In genomic region chr17:72553051-72553755, GRCh38 we compare ENCODE assay signal across 16 cellular contexts.
DNase-seq lines count a peak whose midpoint lies in the region; ATAC-seq and TF ChIP-seq lines count a peak whose summit lies in the region.
"Had no signal": no experiment of that assay in that cellular context is flagged by ENCODE, and none has a peak within 500 bp of the region (broad histone marks: within the 10 kb centered on the region; RNA-seq: fewer than 3 reads in every experiment).

No MANE protein-coding gene starts in this region.

- TF ChIP-seq CTCF in HEK293 (tag by site-specific recombination; IDR thresholded peaks at IDR 0.05) (no peak), chondrocyte (IDR thresholded peaks at IDR 0.05) (no peak)

- H3K4me1 ChIP-seq in HEK293 (ENCODE audit: control insufficient read depth, insufficient read depth, low read length) = no peaks in the 10 kb centered on the region
- no peaks in the 10 kb centered on the region for H3K4me1 ChIP-seq in naive thymus-derived CD4-positive, alpha-beta T cell (ENCODE audit: control insufficient read depth in 2 of 2, insufficient read depth in 2 of 2, low read length in 2 of 2)

- intact Hi-C loops in naive thymus-derived CD4-positive, alpha-beta T cell (cut with micrococcal nuclease) = no loop called here

- POLR2A ChIA-PET in HEK293 (lab: Yijun Ruan, JAX) = no interaction called here
- POLR2A ChIA-PET in naive thymus-derived CD4-positive, alpha-beta T cell (lab: Charles Lee) = no interaction called here

- no peak overlapping the region for H3K27ac ChIP-seq in HEK293 (ENCODE audit: extremely low read depth, low read depth, low read length)
- H3K27ac ChIP-seq in naive thymus-derived CD4-positive, alpha-beta T cell (ENCODE audit: low read depth, low read length) = no peak overlapping the region
- H3K27ac ChIP-seq: KMS-11 had no signal

- CTCF ChIA-PET in HEK293 (lab: Yijun Ruan, JAX) = no interaction called here
- CTCF ChIA-PET in naive thymus-derived CD4-positive, alpha-beta T cell (lab: Charles Lee) = no interaction called here

- no peak overlapping the region for H3K4me3 Mint-ChIP-seq in chondrocyte (ENCODE audit: unreplicated experiment)
- no peak overlapping the region for H3K4me3 Mint-ChIP-seq in naive thymus-derived CD4-positive, alpha-beta T cell
- H3K4me3 Mint-ChIP-seq: CD4-positive, CD25-positive, alpha-beta regulatory T cell; GM23338; H9; HFFc6 had no signal

- no peak overlapping the region for H3K4me3 ChIP-seq in HEK293 (ENCODE audit: low read depth, low read length)
- H3K4me3 ChIP-seq in naive thymus-derived CD4-positive, alpha-beta T cell (ENCODE audit: low read length) = no peak overlapping the region
- H3K4me3 ChIP-seq: GM12878, GM23338 had no signal

- no peaks in the 10 kb centered on the region for H3K27me3 ChIP-seq in naive thymus-derived CD4-positive, alpha-beta T cell (ENCODE audit: control insufficient read depth in 2 of 2, insufficient read depth in 2 of 2, low read length in 2 of 2)

- DNase-seq in chondrocyte (ENCODE audit: low spot score) = peak; percentile 61
- no peak for DNase-seq in naive thymus-derived CD4-positive, alpha-beta T cell
- no peak for DNase-seq in COLO668 (lab: John Stamatoyannopoulos, UW; ENCODE audit: unreplicated experiment)
- DNase-seq: Calu3; CD4-positive, CD25-positive, alpha-beta regulatory T cell; DMS 273 treated with DMSO at 0.1 percent for 48 hours; DMS79; H9; HFFc6 had no signal

- peaks cover 3% of the 10 kb centered on the region for H3K9me3 Mint-ChIP-seq in chondrocyte (ENCODE audit: low read depth)
- no peaks in the 10 kb centered on the region for H3K9me3 Mint-ChIP-seq in naive thymus-derived CD4-positive, alpha-beta T cell
- H3K9me3 Mint-ChIP-seq: HFFc6 had no signal

- H3K36me3 Mint-ChIP-seq in chondrocyte (ENCODE audit: low read depth) = peaks cover 2% of the 10 kb centered on the region
- H3K36me3 Mint-ChIP-seq in naive thymus-derived CD4-positive, alpha-beta T cell = no peaks in the 10 kb centered on the region
- H3K36me3 Mint-ChIP-seq: CD4-positive, CD25-positive, alpha-beta regulatory T cell had no signal

- no peaks in the 10 kb centered on the region for H3K4me1 Mint-ChIP-seq in chondrocyte (ENCODE audit: low read depth)
- H3K4me1 Mint-ChIP-seq in naive thymus-derived CD4-positive, alpha-beta T cell = no peaks in the 10 kb centered on the region
- H3K4me1 Mint-ChIP-seq: CD4-positive, CD25-positive, alpha-beta regulatory T cell; GM23338 had no signal

- H3K27me3 Mint-ChIP-seq in chondrocyte (ENCODE audit: low read depth) = no peaks in the 10 kb centered on the region
- peaks cover 0 to 7% (median 4%) of the 10 kb centered on the region in 5 donors for H3K27me3 Mint-ChIP-seq in naive thymus-derived CD4-positive, alpha-beta T cell

- no peaks in the 10 kb centered on the region for H3K9me3 ChIP-seq in HEK293 (ENCODE audit: control insufficient read depth, insufficient read depth, low read depth, low read length)
- no peaks in the 10 kb centered on the region for H3K9me3 ChIP-seq in naive thymus-derived CD4-positive, alpha-beta T cell (ENCODE audit: control insufficient read depth in 2 of 3, low read length in 3 of 3)

- H3K36me3 ChIP-seq in HEK293 (ENCODE audit: control insufficient read depth in 2 of 2, insufficient read depth in 1 of 2, low read length in 2 of 2) = no peaks in the 10 kb centered on the region
- H3K36me3 ChIP-seq in naive thymus-derived CD4-positive, alpha-beta T cell (ENCODE audit: control insufficient read depth in 2 of 3, insufficient read depth in 3 of 3, low read length in 3 of 3) = no peaks in the 10 kb centered on the region

- no peak overlapping the region for H3K27ac Mint-ChIP-seq in chondrocyte (ENCODE audit: unreplicated experiment)
- H3K27ac Mint-ChIP-seq in naive thymus-derived CD4-positive, alpha-beta T cell = no peak overlapping the region
- H3K27ac Mint-ChIP-seq: CD4-positive, CD25-positive, alpha-beta regulatory T cell; GM23338; H9; HFFc6 had no signal

- peak; percentile 15 for ATAC-seq in naive thymus-derived CD4-positive, alpha-beta T cell
- no peak for ATAC-seq in HG03521 (IDR thresholded peaks at IDR 0.05; ENCODE audit: unreplicated experiment)
- no peak for ATAC-seq in GM18519 (IDR thresholded peaks at IDR 0.05; ENCODE audit: low FRiP score, unreplicated experiment)
- ATAC-seq in HG02840 (IDR thresholded peaks at IDR 0.05; ENCODE audit: low FRiP score, unreplicated experiment) = no peak
- ATAC-seq: GM12878, GM23338 had no signal

TF ChIP-seq in HEK293, 187 proteins besides CTCF, POLR2A, EP300 and RAD21:
- peak; percentile 20; the same call in 1 of the 2 replicates for TF ChIP-seq ZIC2 (tag by site-specific recombination; IDR thresholded peaks at IDR 0.05)
- no peak for TF ChIP-seq TCF7L2 (IDR thresholded peaks at IDR 0.05; ENCODE audit: borderline replicate concordance, low read depth, low read length)
- TF ChIP-seq ZNF529 (tag by site-specific recombination; IDR thresholded peaks at IDR 0.05; ENCODE audit: insufficient replicate concordance) = no peak
- peak; percentile 72; the same call in 1 of the 2 replicates for TF ChIP-seq EGR2 (tag by site-specific recombination; IDR thresholded peaks at IDR 0.05; ENCODE audit: low read depth)
- TF ChIP-seq OSR2 (tag by site-specific recombination; IDR thresholded peaks at IDR 0.05) = no peak
- TF ChIP-seq ZNF239 (tag by site-specific recombination; IDR thresholded peaks at IDR 0.05) = no peak
- no peak for TF ChIP-seq PATZ1 (tag by site-specific recombination; IDR thresholded peaks at IDR 0.05)
- peak; percentile 45; the same call in 1 of the 2 replicates for TF ChIP-seq ZNF18 (tag by site-specific recombination; IDR thresholded peaks at IDR 0.05)
- TF ChIP-seq SCRT2 (tag by site-specific recombination; IDR thresholded peaks at IDR 0.05) = 0 out of 2 replicates have a peak, but pooled peaks have one; percentile 38
- TF ChIP-seq ZFHX2 (tag by site-specific recombination; conservative IDR thresholded peaks at IDR 0.05) = peak; percentile 78
- TF ChIP-seq KLF9 (tag by site-specific recombination; IDR thresholded peaks at IDR 0.05; ENCODE audit: low read depth) = no peak; the same call in 1 of the 2 replicates
